ENCODE assay signal across 1 cellular context in the genomic region with DNA sequence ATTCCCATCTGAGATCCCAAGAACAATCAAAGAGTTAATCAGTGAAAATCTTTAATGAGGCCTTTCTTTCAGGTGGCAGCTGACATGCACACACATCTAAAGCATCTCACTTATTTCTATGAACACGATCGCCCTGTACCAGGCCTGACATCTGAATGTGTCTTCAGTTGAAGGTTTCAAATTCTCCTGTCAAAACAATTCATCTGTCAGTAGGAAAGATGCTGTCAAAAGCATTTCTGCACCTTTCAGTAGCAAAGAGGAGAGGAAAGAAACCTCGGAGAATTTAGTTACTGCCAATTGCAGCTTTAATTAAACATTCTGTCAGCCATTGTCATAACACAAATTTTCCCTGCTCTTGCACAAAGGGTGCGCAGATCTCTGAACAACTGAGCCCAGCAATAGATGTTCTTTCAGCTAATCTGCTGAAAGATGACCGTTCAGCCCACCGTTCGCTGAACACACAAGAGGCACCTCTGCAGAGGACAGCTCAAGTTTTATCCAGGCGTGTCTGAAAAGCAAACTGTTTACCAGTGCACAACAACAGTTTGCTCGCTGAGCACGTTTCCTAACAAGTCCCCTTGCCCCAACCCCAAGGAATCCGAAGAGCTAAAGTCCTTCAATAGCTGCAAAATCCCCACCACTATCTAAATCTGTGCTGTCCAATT.
TF ChIP-seq lines count a peak whose summit lies in the region.

No MANE protein-coding gene starts in this region.

TF ChIP-seq in neural cell, 6 proteins besides CTCF, POLR2A, EP300 and RAD21 (continued from another document):
- TF ChIP-seq, protein P1, sequence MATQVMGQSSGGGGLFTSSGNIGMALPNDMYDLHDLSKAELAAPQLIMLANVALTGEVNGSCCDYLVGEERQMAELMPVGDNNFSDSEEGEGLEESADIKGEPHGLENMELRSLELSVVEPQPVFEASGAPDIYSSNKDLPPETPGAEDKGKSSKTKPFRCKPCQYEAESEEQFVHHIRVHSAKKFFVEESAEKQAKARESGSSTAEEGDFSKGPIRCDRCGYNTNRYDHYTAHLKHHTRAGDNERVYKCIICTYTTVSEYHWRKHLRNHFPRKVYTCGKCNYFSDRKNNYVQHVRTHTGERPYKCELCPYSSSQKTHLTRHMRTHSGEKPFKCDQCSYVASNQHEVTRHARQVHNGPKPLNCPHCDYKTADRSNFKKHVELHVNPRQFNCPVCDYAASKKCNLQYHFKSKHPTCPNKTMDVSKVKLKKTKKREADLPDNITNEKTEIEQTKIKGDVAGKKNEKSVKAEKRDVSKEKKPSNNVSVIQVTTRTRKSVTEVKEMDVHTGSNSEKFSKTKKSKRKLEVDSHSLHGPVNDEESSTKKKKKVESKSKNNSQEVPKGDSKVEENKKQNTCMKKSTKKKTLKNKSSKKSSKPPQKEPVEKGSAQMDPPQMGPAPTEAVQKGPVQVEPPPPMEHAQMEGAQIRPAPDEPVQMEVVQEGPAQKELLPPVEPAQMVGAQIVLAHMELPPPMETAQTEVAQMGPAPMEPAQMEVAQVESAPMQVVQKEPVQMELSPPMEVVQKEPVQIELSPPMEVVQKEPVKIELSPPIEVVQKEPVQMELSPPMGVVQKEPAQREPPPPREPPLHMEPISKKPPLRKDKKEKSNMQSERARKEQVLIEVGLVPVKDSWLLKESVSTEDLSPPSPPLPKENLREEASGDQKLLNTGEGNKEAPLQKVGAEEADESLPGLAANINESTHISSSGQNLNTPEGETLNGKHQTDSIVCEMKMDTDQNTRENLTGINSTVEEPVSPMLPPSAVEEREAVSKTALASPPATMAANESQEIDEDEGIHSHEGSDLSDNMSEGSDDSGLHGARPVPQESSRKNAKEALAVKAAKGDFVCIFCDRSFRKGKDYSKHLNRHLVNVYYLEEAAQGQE (IDR thresholded peaks at IDR 0.05; ENCODE audit: borderline replicate concordance) = peak; percentile 78
- no peak for TF ChIP-seq EZH2 (IDR thresholded peaks at IDR 0.05; ENCODE audit: borderline replicate concordance, insufficient read depth, low read length, poor library complexity, severe bottlenecking)
- TF ChIP-seq TAF1 (IDR thresholded peaks at IDR 0.05; ENCODE audit: low read depth) = no peak
